Comparison of ENCODE assay signal across 16 cellular contexts in genomic region chr10:69866246-69866687, GRCh38.
DNase-seq lines count a peak whose midpoint lies in the region; ATAC-seq, FAIRE-seq and TF ChIP-seq lines count a peak whose summit lies in the region.
"Had no signal": no experiment of that assay in that cellular context is flagged by ENCODE, and none has a peak within 500 bp of the region (broad histone marks: within the 10 kb centered on the region; RNA-seq: fewer than 3 reads in every experiment).

No MANE protein-coding gene starts in this region.

- ATAC-seq in HCT116 (no peak), HG03565 (IDR thresholded peaks at IDR 0.05; ENCODE audit: unreplicated experiment) (no peak)
- ATAC-seq: activated CD8-positive, alpha-beta memory T cell treated with anti-CD3 and anti-CD28 coated beads, Interleukin-2, amount 10 ng/mL, durations not matched to agents 7 days and 5 days; stimulated activated memory B cell treated with anti-CD40 and anti-IgM and Interleukin-4, amounts not matched to agents 10 μg/mL and 1 μg/mL and 100 μg/mL, for 72 hours had no signal

- peaks cover under 1% of the 10 kb centered on the region for H3K27me3 Mint-ChIP-seq in brain
- H3K27me3 Mint-ChIP-seq: activated naive CD8-positive, alpha-beta T cell treated with anti-CD3 and anti-CD28 coated beads for 36 hours had no signal

- POLR2A ChIA-PET in HCT116 (lab: Charles Lee): no interaction called here

- no peaks in the 10 kb centered on the region for H3K27me3 ChIP-seq in HCT116 (ENCODE audit: insufficient read depth, low read length)
- H3K27me3 ChIP-seq in keratinocyte (ENCODE audit: control insufficient read depth, extremely low read depth, insufficient read depth, low read length): no peaks in the 10 kb centered on the region
- no peaks in the 10 kb centered on the region for H3K27me3 ChIP-seq in skeletal muscle satellite cell (ENCODE audit: control insufficient read depth, insufficient read depth, low read length)
- H3K27me3 ChIP-seq in small intestine (ENCODE audit: control insufficient read depth in 2 of 2, insufficient read depth in 2 of 2, low read length in 2 of 2): no peaks in the 10 kb centered on the region

- H3K36me3 Mint-ChIP-seq in brain: no peaks in the 10 kb centered on the region
- H3K36me3 Mint-ChIP-seq: activated CD8-positive, alpha-beta memory T cell treated with anti-CD3 and anti-CD28 coated beads, Interleukin-2, amount 10 ng/mL, durations not matched to agents 7 days and 5 days; activated naive CD8-positive, alpha-beta T cell treated with anti-CD3 and anti-CD28 coated beads for 36 hours; stimulated activated memory B cell treated with anti-CD40 and anti-IgM and Interleukin-4, amounts not matched to agents 10 μg/mL and 1 μg/mL and 100 μg/mL, for 72 hours had no signal

- CTCF ChIA-PET in HCT116 (lab: Charles Lee): no interaction called here

- peak overlapping the region; percentile 10; the same call in 1 of the 2 replicates for H3K9ac ChIP-seq in HCT116 (ENCODE audit: low read length)
- H3K9ac ChIP-seq in keratinocyte (ENCODE audit: control insufficient read depth, extremely low read depth, insufficient read depth, low read length): peak overlapping the region; percentile 49
- peak overlapping the region; percentile 60 for H3K9ac ChIP-seq in skeletal muscle satellite cell (ENCODE audit: low read depth, low read length)
- H3K9ac ChIP-seq: KMS-11 had no signal

- H3K27ac ChIP-seq in HCT116 (ENCODE audit: low read depth, low read length): no peak overlapping the region
- no peak overlapping the region for H3K27ac ChIP-seq in keratinocyte (ENCODE audit: control insufficient read depth, insufficient read depth, low read length)
- peak overlapping the region in 1 of 2 donors; percentile 38 for H3K27ac ChIP-seq in small intestine (ENCODE audit: low read depth in 1 of 2, low read length in 1 of 2)
- H3K27ac ChIP-seq: C4-2B, KMS-11 had no signal

- no peaks in the 10 kb centered on the region for H3K9me2 ChIP-seq in HCT116 (ENCODE audit: insufficient read depth)

- peak overlapping the region; percentile 26 to 92 (median 74) for H3K27ac Mint-ChIP-seq in brain
- H3K27ac Mint-ChIP-seq: activated CD8-positive, alpha-beta memory T cell treated with anti-CD3 and anti-CD28 coated beads, Interleukin-2, amount 10 ng/mL, durations not matched to agents 7 days and 5 days; activated naive CD8-positive, alpha-beta T cell treated with anti-CD3 and anti-CD28 coated beads for 36 hours; stimulated activated memory B cell treated with anti-CD40 and anti-IgM and Interleukin-4, amounts not matched to agents 10 μg/mL and 1 μg/mL and 100 μg/mL, for 72 hours had no signal

- peaks cover 63% of the 10 kb centered on the region for H3K4me1 Mint-ChIP-seq in brain
- H3K4me1 Mint-ChIP-seq: stimulated activated memory B cell treated with anti-CD40 and anti-IgM and Interleukin-4, amounts not matched to agents 10 μg/mL and 1 μg/mL and 100 μg/mL, for 72 hours had no signal

- no peak for TF ChIP-seq RAD21 in HCT116 (IDR thresholded peaks at IDR 0.05; ENCODE audit: low read depth)

- intact Hi-C loops in HCT116 (cut with micrococcal nuclease): no loop called here

- dilution Hi-C loops in keratinocyte (cut with MboI; ENCODE audit: extremely low pct_ligation_motif_present, low sequenced_read_pairs): no loop called here

- TF ChIP-seq CTCF in HCT116 (IDR thresholded peaks at IDR 0.05 in 2 of 3, conservative IDR thresholded peaks at IDR 0.05 in 1 of 3; ENCODE audit: borderline replicate concordance in 1 of 3, insufficient read depth in 1 of 3, low read depth in 2 of 3, low read length in 2 of 3) (no peak), brain (conservative IDR thresholded peaks at IDR 0.05) (no peak), keratinocyte (optimal IDR thresholded peaks at IDR 0.05 in 1 of 3, IDR thresholded peaks at IDR 0.05 in 1 of 3, conservative IDR thresholded peaks at IDR 0.05 in 1 of 3; ENCODE audit: extremely low read depth in 1 of 3, insufficient read depth in 2 of 3, low read length in 3 of 3) (no peak)

- H2AFZ ChIP-seq in HCT116 (ENCODE audit: low read depth, low read length, poor library complexity, severe bottlenecking) (no peak overlapping the region), keratinocyte (ENCODE audit: control insufficient read depth, low read length) (no peak overlapping the region)

- peaks cover 0 to 8% (median 0%) of the 10 kb centered on the region in 5 experiments for H3K9me3 Mint-ChIP-seq in brain
- H3K9me3 Mint-ChIP-seq: activated naive CD8-positive, alpha-beta T cell treated with anti-CD3 and anti-CD28 coated beads for 36 hours; stimulated activated memory B cell treated with anti-CD40 and anti-IgM and Interleukin-4, amounts not matched to agents 10 μg/mL and 1 μg/mL and 100 μg/mL, for 72 hours had no signal

- H3K36me3 ChIP-seq in HCT116 (ENCODE audit: control insufficient read depth in 1 of 2, insufficient read depth in 2 of 2, low read length in 2 of 2) (no peaks in the 10 kb centered on the region), keratinocyte (ENCODE audit: control insufficient read depth in 2 of 2, extremely low read depth in 1 of 2, insufficient read depth in 2 of 2, low read length in 2 of 2) (no peaks in the 10 kb centered on the region), skeletal muscle satellite cell (ENCODE audit: insufficient read depth, low read length) (no peaks in the 10 kb centered on the region), small intestine (ENCODE audit: control insufficient read depth in 2 of 2, insufficient read depth in 2 of 2, low read length in 2 of 2) (no peaks in the 10 kb centered on the region)

- H3K9me3 ChIP-seq in HCT116 (ENCODE audit: control insufficient read depth in 1 of 2, insufficient read depth in 1 of 2, low read depth in 1 of 2, low read length in 2 of 2) (no peaks in the 10 kb centered on the region), keratinocyte (ENCODE audit: control insufficient read depth, low read depth, low read length) (no peaks in the 10 kb centered on the region), skeletal muscle satellite cell (replicated peaks; ENCODE audit: low read length) (no peaks in the 10 kb centered on the region), small intestine (ENCODE audit: control insufficient read depth, low read depth) (no peaks in the 10 kb centered on the region)

- WGBS in small intestine, 3 donors: 74 to 83% (median 75%) methylated on average over 5 of the region's 5 CpGs

- H3K4me2 ChIP-seq in HCT116 (ENCODE audit: low read length) (peak overlapping the region; percentile 40), keratinocyte (ENCODE audit: control insufficient read depth, extremely low read depth, insufficient read depth, low read depth, low read length) (no peak overlapping the region), skeletal muscle satellite cell (ENCODE audit: low read length) (peak overlapping the region; percentile 72)
- H3K4me2 ChIP-seq: KMS-11 had no signal

- H3K79me2 ChIP-seq in HCT116 (ENCODE audit: insufficient read depth, low read length) (no peaks in the 10 kb centered on the region), keratinocyte (ENCODE audit: control insufficient read depth, insufficient read depth, low read length) (no peaks in the 10 kb centered on the region)

- no peaks in the 10 kb centered on the region for H3K9me1 ChIP-seq in keratinocyte (ENCODE audit: control insufficient read depth, extremely low read depth, insufficient read depth, low read length)

- H3K4me1 ChIP-seq in HCT116 (ENCODE audit: control insufficient read depth in 1 of 2, insufficient read depth in 2 of 2, low read length in 2 of 2): peaks cover 21 to 83% of the 10 kb centered on the region in 2 experiments
- peaks cover 86% of the 10 kb centered on the region for H3K4me1 ChIP-seq in keratinocyte (ENCODE audit: control insufficient read depth, extremely low read depth, insufficient read depth, low read length)
- peaks cover 57% of the 10 kb centered on the region for H3K4me1 ChIP-seq in skeletal muscle satellite cell (ENCODE audit: control insufficient read depth, insufficient read depth, low read length)
- peaks cover 4 to 7% of the 10 kb centered on the region in 2 donors for H3K4me1 ChIP-seq in small intestine (ENCODE audit: control insufficient read depth in 2 of 2, insufficient read depth in 1 of 2, low read depth in 1 of 2, low read length in 1 of 2)

- RAD21 ChIA-PET in HCT116 (lab: Charles Lee; ENCODE audit: low non-redundant PET in 1 of 2, low total read pairs in 2 of 2, uncharacterized antibody in 2 of 2, unreplicated experiment in 2 of 2): no interaction called here

- TF ChIP-seq POLR2A in HCT116 (IDR thresholded peaks at IDR 0.05; ENCODE audit: borderline replicate concordance, extremely low read depth, insufficient read depth, insufficient read length): no peak

- H4K20me1 ChIP-seq in HCT116 (ENCODE audit: insufficient read depth) (no peaks in the 10 kb centered on the region), keratinocyte (ENCODE audit: control insufficient read depth, extremely low read depth, insufficient read depth, low read length) (no peaks in the 10 kb centered on the region)

- H3K4me3 ChIP-seq in HCT116 (replicated peaks in 1 of 2; ENCODE audit: low read depth in 1 of 2, low read length in 2 of 2) (no peak overlapping the region), keratinocyte (ENCODE audit: control insufficient read depth in 2 of 3, extremely low read depth in 1 of 3, insufficient read depth in 2 of 3, low read depth in 1 of 3, low read length in 3 of 3) (no peak overlapping the region), skeletal muscle satellite cell (ENCODE audit: low read length) (no peak overlapping the region), small intestine (ENCODE audit: low read depth in 1 of 2, low read length in 2 of 2) (no peak overlapping the region)

- peak overlapping the region in 3 of 5 experiments; percentile 21 to 49 (median 26) for H3K4me3 Mint-ChIP-seq in brain
- H3K4me3 Mint-ChIP-seq: activated CD8-positive, alpha-beta memory T cell treated with anti-CD3 and anti-CD28 coated beads, Interleukin-2, amount 10 ng/mL, durations not matched to agents 7 days and 5 days; activated naive CD8-positive, alpha-beta T cell treated with anti-CD3 and anti-CD28 coated beads for 36 hours; stimulated activated memory B cell treated with anti-CD40 and anti-IgM and Interleukin-4, amounts not matched to agents 10 μg/mL and 1 μg/mL and 100 μg/mL, for 72 hours had no signal

- FAIRE-seq in keratinocyte (lab: Jason Lieb, UNC) (no peak), small intestine (lab: Jason Lieb, UNC) (no peak)

- DNase-seq in HCT116 (ENCODE audit: low read depth, low spot score) (no peak), keratinocyte (ENCODE audit: low read depth, low spot score) (no peak), NCI-H510A treated with DMSO at 0.1 percent for 48 hours (lab: John Stamatoyannopoulos, UW) (no peak), small intestine (no peak)
- DNase-seq in stimulated activated CD4-positive, alpha-beta T cell treated with anti-CD3 and anti-CD28 coated beads, Interleukin-1b, Interleukin-23, amount 100 ng/mL, for 48 hours: no peak
- DNase-seq: activated CD8-positive, alpha-beta memory T cell treated with anti-CD3 and anti-CD28 coated beads, Interleukin-2, amount 10 ng/mL, durations not matched to agents 7 days and 5 days; activated naive CD8-positive, alpha-beta T cell treated with anti-CD3 and anti-CD28 coated beads for 36 hours; cortex of kidney; NCI-H1694 treated with DMSO at 0.1 percent for 48 hours; NCI-H774 had no signal

- BruUV-seq in HCT116 (replicated peaks; lab: Mats Ljungman, UMichigan): no TSS peak

TF ChIP-seq in HCT116, 20 proteins besides CTCF, POLR2A, EP300 and RAD21 (continues in another document):
- no peak for TF ChIP-seq ZNF274 (IDR thresholded peaks at IDR 0.05; ENCODE audit: low read depth, low read length)

Comparison
In these comparisons a context has a peak if more than half of its experiments do, and no peak if none do; other contexts are left out.
1. H3K9ac ChIP-seq: peak in every context shown above with its lines; median percentile 60 in skeletal muscle satellite cell; 49 in keratinocyte; 10 in HCT116.